In the genomic region with DNA sequence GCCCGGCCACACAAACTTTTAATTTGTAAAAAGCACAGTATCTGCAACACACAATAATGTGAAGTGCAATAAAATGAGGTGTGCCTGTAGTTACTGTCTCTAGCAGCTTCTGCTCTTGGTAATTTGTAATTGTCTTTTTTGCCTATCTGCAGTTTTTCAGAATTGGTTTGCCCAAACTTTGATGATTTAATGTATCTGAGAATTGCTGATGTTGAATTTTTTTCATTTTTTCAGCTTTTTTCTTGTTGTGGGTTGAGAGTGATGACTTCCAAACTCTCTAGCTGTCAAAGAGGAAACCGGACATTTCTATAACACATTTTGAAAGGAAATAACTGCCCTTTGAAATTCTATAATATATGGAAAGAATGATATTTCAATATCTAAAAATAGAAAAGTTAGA, we compare ENCODE assay signal across 25 cellular contexts.
"Had no signal": no experiment of that assay in that cellular context is flagged by ENCODE, and none has a peak within 500 bp of the region (broad histone marks: within the 10 kb centered on the region; RNA-seq: fewer than 3 reads in every experiment).

No MANE protein-coding gene starts in this region.

- H3K4me1 ChIP-seq: left lung, left ventricle myocardium inferior, lower lobe of right lung had no signal

- ATAC-seq: left cardiac atrium, left colon, left lobe of liver, left lung, left ventricle myocardium superior, lower lobe of right lung, mucosa of descending colon had no signal

- H3K27me3 ChIP-seq: hepatocyte, left lung had no signal

- H3K4me1 Mint-ChIP-seq: immature natural killer cell, memory B cell, mesothelial cell of epicardium, naive B cell had no signal

- FAIRE-seq: islet of Langerhans, keratinocyte, kidney had no signal

- H3K9me3 Mint-ChIP-seq: memory B cell had no signal

- H3K4me3 Mint-ChIP-seq: immature natural killer cell, memory B cell, mesothelial cell of epicardium, naive B cell had no signal

- DNase-seq: hippocampal formation, hypothalamus, immature natural killer cell, islet precursor cell, kidney, kidney glomerular epithelial cell, left cardiac atrium, left colon, left lung, left ventricle myocardium inferior, left ventricle myocardium superior, lower lobe of right lung, mammary epithelial cell, mesenchymal stem cell, mesendoderm, midbrain, mucosa of descending colon, naive B cell had no signal

- H3K79me2 ChIP-seq: hepatocyte had no signal

- H3K27ac Mint-ChIP-seq: immature natural killer cell, memory B cell, mesothelial cell of epicardium, naive B cell had no signal

- H3K36me3 ChIP-seq: left lung, left ventricle myocardium inferior, lower lobe of right lung had no signal

- H3K4me3 ChIP-seq: hepatocyte, left lung, left ventricle myocardium inferior, lower lobe of right lung, lung, mucosa of descending colon had no signal

- H3K36me3 Mint-ChIP-seq: immature natural killer cell, memory B cell, mesothelial cell of epicardium, naive B cell had no signal

- H3K27ac ChIP-seq: hepatocyte, left lung, left ventricle myocardium inferior, lower lobe of right lung had no signal

- H2AFZ ChIP-seq: hepatocyte had no signal

- H3K27me3 Mint-ChIP-seq: memory B cell, naive B cell had no signal

- H3K4me2 ChIP-seq: hepatocyte had no signal

- H3K9me3 ChIP-seq: lower lobe of right lung had no signal
